Comparison of ENCODE assay signal across 11 cellular contexts in genomic region chr3:40337136-40338108, GRCh38. TPM values are rescaled to one million over a fixed set of nuclear protein-coding genes. Genes with fewer than 3 reads are reported as not detected.
DNase-seq lines count a peak whose midpoint lies in the region; ATAC-seq and TF ChIP-seq lines count a peak whose summit lies in the region.
"Had no signal": no experiment of that assay in that cellular context is flagged by ENCODE, and none has a peak within 500 bp of the region (broad histone marks: within the 10 kb centered on the region; RNA-seq: fewer than 3 reads in every experiment).

No MANE protein-coding gene starts in this region.

- H3K9me3 ChIP-seq in cardiac muscle cell (ENCODE audit: low read depth) (no peaks in the 10 kb centered on the region), heart left ventricle (no peaks in the 10 kb centered on the region), PC-9 (ENCODE audit: insufficient read depth, low read depth) (no peaks in the 10 kb centered on the region)
- H3K9me3 ChIP-seq: BE2C had no signal

- no peak for ATAC-seq in heart left ventricle
- ATAC-seq in stimulated activated naive CD8-positive, alpha-beta T cell treated with anti-CD3 and anti-CD28 coated beads, Interleukin-15, amount 100 ng/mL, for 72 hours = peak; percentile 85

- H3K27me3 ChIP-seq in cardiac muscle cell (no peaks in the 10 kb centered on the region), heart left ventricle (no peaks in the 10 kb centered on the region), PC-9 (ENCODE audit: insufficient read depth, low read depth) (no peaks in the 10 kb centered on the region)
- H3K27me3 ChIP-seq: BE2C had no signal

- no peak overlapping the region for H3K27ac Mint-ChIP-seq in stimulated activated naive CD8-positive, alpha-beta T cell treated with anti-CD3 and anti-CD28 coated beads, Interleukin-15, amount 100 ng/mL, for 72 hours
- H3K27ac Mint-ChIP-seq: nephron had no signal

- no peaks in the 10 kb centered on the region for H3K27me3 Mint-ChIP-seq in stimulated activated naive CD8-positive, alpha-beta T cell treated with anti-CD3 and anti-CD28 coated beads, Interleukin-15, amount 100 ng/mL, for 72 hours

- CTCF ChIA-PET in PC-9 (lab: Charles Lee) = no interaction called here

- H3K4me3 ChIP-seq in cardiac muscle cell = no peak overlapping the region
- no peak overlapping the region for H3K4me3 ChIP-seq in heart left ventricle
- H3K4me3 ChIP-seq in PC-9 = no peak overlapping the region

- no peak overlapping the region for H3K4me2 ChIP-seq in PC-9

- TF ChIP-seq POLR2A in heart left ventricle (IDR thresholded peaks at IDR 0.05) = no peak

- H3K4me1 Mint-ChIP-seq in stimulated activated naive CD8-positive, alpha-beta T cell treated with anti-CD3 and anti-CD28 coated beads, Interleukin-15, amount 100 ng/mL, for 72 hours = no peaks in the 10 kb centered on the region

- BruUV-seq in PC-9 (replicated peaks; lab: Mats Ljungman, UMichigan) = no TSS peak

- no peaks in the 10 kb centered on the region for H4K20me1 ChIP-seq in PC-9 (ENCODE audit: insufficient read depth)

- H3K4me3 Mint-ChIP-seq in stimulated activated naive CD8-positive, alpha-beta T cell treated with anti-CD3 and anti-CD28 coated beads, Interleukin-15, amount 100 ng/mL, for 72 hours = peak overlapping the region in 1 of 2 donors; percentile 20
- H3K4me3 Mint-ChIP-seq: nephron had no signal

- TF ChIP-seq CTCF in cardiac muscle cell (IDR thresholded peaks at IDR 0.05; ENCODE audit: low read depth, low read length) (no peak), heart left ventricle (IDR thresholded peaks at IDR 0.05) (no peak), PC-9 (conservative IDR thresholded peaks at IDR 0.05) (no peak)

- H3K4me1 ChIP-seq in cardiac muscle cell (ENCODE audit: low read depth) (peaks cover 17% of the 10 kb centered on the region), heart left ventricle (peaks cover 0 to 10% (median 0%) of the 10 kb centered on the region in 12 donors), PC-9 (replicated peaks; ENCODE audit: insufficient read depth) (no peaks in the 10 kb centered on the region)

- H3K9me3 Mint-ChIP-seq in stimulated activated naive CD8-positive, alpha-beta T cell treated with anti-CD3 and anti-CD28 coated beads, Interleukin-15, amount 100 ng/mL, for 72 hours = no peaks in the 10 kb centered on the region
- H3K9me3 Mint-ChIP-seq: nephron had no signal

- DNase-seq in cardiac muscle cell (ENCODE audit: low read depth in 1 of 2, low spot score in 1 of 2) (no peak), heart left ventricle (no peak), HCEC 1CT (peak; percentile 58), HT1080 (ENCODE audit: low read depth) (peak; percentile 17), PC-9 (no peak), NOMO-1 treated with DMSO at 0.1 percent for 48 hours (lab: John Stamatoyannopoulos, UW; ENCODE audit: unreplicated experiment) (no peak), hypothalamus (lab: John Stamatoyannopoulos, UW) (no peak)
- DNase-seq in stimulated activated naive CD8-positive, alpha-beta T cell treated with anti-CD3 and anti-CD28 coated beads, Interleukin-15, amount 100 ng/mL, for 72 hours = no peak
- DNase-seq: BE2C had no signal

- POLR2A ChIA-PET in PC-9 (lab: Charles Lee; ENCODE audit: unreplicated experiment) = no interaction called here

- H3K27ac ChIP-seq in cardiac muscle cell (peak overlapping the region; percentile 50), heart left ventricle (no peak overlapping the region), PC-9 (no peak overlapping the region)

- H3K36me3 ChIP-seq in cardiac muscle cell (no peaks in the 10 kb centered on the region), heart left ventricle (no peaks in the 10 kb centered on the region), PC-9 (ENCODE audit: low read depth) (no peaks in the 10 kb centered on the region)
- H3K36me3 ChIP-seq: BE2C had no signal

- intact Hi-C loops in heart left ventricle (cut with DNase I) (loop anchor here in 4 of 10 donors (10.0 kb wide), 4 partner anchors 97 to 1547 kb away; partner anchors contain the start of gene RPL14 (in 1 of the 4)), PC-9 (cut with micrococcal nuclease; ENCODE audit: unreplicated experiment) (no loop called here)

- H3K9me2 ChIP-seq in PC-9 (ENCODE audit: insufficient read depth) = no peaks in the 10 kb centered on the region

- no peaks in the 10 kb centered on the region for H3K79me2 ChIP-seq in PC-9 (ENCODE audit: low read depth)

- H2AFZ ChIP-seq in PC-9 = no peak overlapping the region

- H3F3A ChIP-seq in PC-9 (ENCODE audit: insufficient read depth, low read depth) = no peaks in the 10 kb centered on the region

- WGBS in heart left ventricle, 4 donors = 76 to 87% (median 77%) methylated on average over 9 of the region's 9 CpGs

RNA-seq across cellular contexts. Expression of gene EIF1B, which starts 27.9 kb away (rescaled TPM):
- total RNA-seq in cardiac muscle cell (18.0 and 23.3 TPM in 2 replicates), heart left ventricle (100 to 1,000 TPM in 7 of 9 donors, 10 to 100 TPM in 2; 64.0 to 357 (median 289) TPM), PC-9 (2021) (30.9 and 39.9 TPM in 2 replicates)
- polyA plus RNA-seq in cardiac muscle cell (187 and 221 TPM in 2 replicates), heart left ventricle (100 to 1,000 TPM; 170 to 590 TPM)
- 17.4 and 25.7 TPM in 2 replicates for total RNA-seq in HT1080 (2014; rRNA removed; shearing (Covaris generic))
- polyA plus RNA-seq in HT1080 (2015; cell fraction: cytosol; rRNA removed) = 58.8 and 70.3 TPM in 2 replicates
- 49.8 and 55.5 TPM in 2 replicates for polyA plus RNA-seq in HT1080 (2015; cell fraction: nucleus; rRNA removed)

RNA-seq across cellular contexts. Expression of gene ENTPD3, which starts 49.6 kb away (rescaled TPM):
- 0.42 and 0.66 TPM in 2 replicates for total RNA-seq in cardiac muscle cell
- polyA plus RNA-seq in cardiac muscle cell = 0.16 and 1.1 TPM in 2 replicates
- total RNA-seq in heart left ventricle = under 1 TPM; 0.12 to 0.83 (median 0.39) TPM
- under 1 TPM; 0.19 to 0.30 TPM for polyA plus RNA-seq in heart left ventricle
- not detected in 2 replicates for total RNA-seq in HT1080 (2014; rRNA removed; shearing (Covaris generic))
- not detected in 2 replicates for polyA plus RNA-seq in HT1080 (2015; cell fraction: cytosol; rRNA removed)
- not detected in 2 replicates for polyA plus RNA-seq in HT1080 (2015; cell fraction: nucleus; rRNA removed)
- not detected in 2 replicates for total RNA-seq in PC-9 (2021)
- total RNA-seq: activated CD8-positive, alpha-beta memory T cell treated with anti-CD3 and anti-CD28 coated beads for 36 hours had no signal

Comparison
In these comparisons a context has a peak if more than half of its experiments do, and no peak if none do; other contexts are left out.
1. DNase-seq: peak in HCEC 1CT (single experiment) and HT1080 (single experiment); none in cardiac muscle cell (0 of 2), heart left ventricle (0 of 5), stimulated activated naive CD8-positive, alpha-beta T cell treated with anti-CD3 and anti-CD28 coated beads, Interleukin-15, amount 100 ng/mL, for 72 hours (0 of 2), PC-9 (0 of 2), NOMO-1 treated with DMSO at 0.1 percent for 48 hours (single experiment) and hypothalamus (0 of 51).